In genomic region chr5:138665261-138665660, GRCh38 we compare ENCODE assay signal across 17 cellular contexts.
DNase-seq lines count a peak whose midpoint lies in the region; ATAC-seq, FAIRE-seq and TF ChIP-seq lines count a peak whose summit lies in the region.
"Had no signal": no experiment of that assay in that cellular context is flagged by ENCODE, and none has a peak within 500 bp of the region (broad histone marks: within the 10 kb centered on the region; RNA-seq: fewer than 3 reads in every experiment).

No MANE protein-coding gene starts in this region.

- intact Hi-C loops in left ventricle myocardium inferior (cut with micrococcal nuclease): no loop called here
- intact Hi-C loops in Right ventricle myocardium superior (cut with DNase I): no loop called here
- intact Hi-C loops in upper lobe of right lung (cut with DNase I): no loop called here

- H3K4me2 ChIP-seq in keratinocyte (ENCODE audit: control insufficient read depth, extremely low read depth, insufficient read depth, low read depth, low read length): peak overlapping the region; percentile 72
- H3K4me2 ChIP-seq: A549 had no signal

- no peaks in the 10 kb centered on the region for H3K79me2 ChIP-seq in keratinocyte (ENCODE audit: control insufficient read depth, insufficient read depth, low read length)

- no peaks in the 10 kb centered on the region for H3K9me1 ChIP-seq in keratinocyte (ENCODE audit: control insufficient read depth, extremely low read depth, insufficient read depth, low read length)

- DNase-seq in left ventricle myocardium inferior: no peak
- no peak for DNase-seq in Right ventricle myocardium superior
- DNase-seq in keratinocyte (ENCODE audit: low read depth, low spot score): no peak
- DNase-seq in NCI-H1105 treated with DMSO at 0.1 percent for 48 hours (lab: John Stamatoyannopoulos, UW): no peak
- DNase-seq in upper lobe of right lung: no peak
- no peak for DNase-seq in stimulated activated CD4-positive, alpha-beta T cell treated with anti-CD3 and anti-CD28 coated beads, Interleukin-4, amount 100 ng/mL, for 4 hours
- DNase-seq: COR-L47, DMS153, Kasumi-1, NCI-H1105, NCI-H2107, NCI-H345, NCI-H526 had no signal

- TF ChIP-seq CTCF in left ventricle myocardium inferior (IDR thresholded peaks at IDR 0.05; ENCODE audit: borderline replicate concordance) (no peak), keratinocyte (optimal IDR thresholded peaks at IDR 0.05 in 1 of 3, IDR thresholded peaks at IDR 0.05 in 1 of 3, conservative IDR thresholded peaks at IDR 0.05 in 1 of 3; ENCODE audit: extremely low read depth in 1 of 3, insufficient read depth in 2 of 3, low read length in 3 of 3) (no peak), upper lobe of right lung (IDR thresholded peaks at IDR 0.05) (no peak)

- ATAC-seq in Right ventricle myocardium superior (ENCODE audit: poor library complexity) (no peak), HG02763 (IDR thresholded peaks at IDR 0.05; ENCODE audit: unreplicated experiment) (no peak), upper lobe of right lung (no peak)
- ATAC-seq: A549 had no signal

- dilution Hi-C loops in keratinocyte (cut with MboI; ENCODE audit: extremely low pct_ligation_motif_present, low sequenced_read_pairs): no loop called here

- no peaks in the 10 kb centered on the region for H3K9me3 ChIP-seq in left ventricle myocardium inferior (replicated peaks)
- H3K9me3 ChIP-seq in keratinocyte (ENCODE audit: control insufficient read depth, low read depth, low read length): no peaks in the 10 kb centered on the region
- no peaks in the 10 kb centered on the region for H3K9me3 ChIP-seq in upper lobe of right lung
- H3K9me3 ChIP-seq: A549 had no signal

- H3K27me3 ChIP-seq in left ventricle myocardium inferior (ENCODE audit: low read depth): no peaks in the 10 kb centered on the region
- H3K27me3 ChIP-seq in keratinocyte (ENCODE audit: control insufficient read depth, extremely low read depth, insufficient read depth, low read length): no peaks in the 10 kb centered on the region
- H3K27me3 ChIP-seq in upper lobe of right lung: no peaks in the 10 kb centered on the region

- H4K20me1 ChIP-seq in keratinocyte (ENCODE audit: control insufficient read depth, extremely low read depth, insufficient read depth, low read length): no peaks in the 10 kb centered on the region

- no peak for FAIRE-seq in keratinocyte (lab: Jason Lieb, UNC)
- FAIRE-seq: A549 had no signal

- no peak overlapping the region for H3K9ac ChIP-seq in keratinocyte (ENCODE audit: control insufficient read depth, extremely low read depth, insufficient read depth, low read length)

- peaks cover 79% of the 10 kb centered on the region for H3K4me1 ChIP-seq in left ventricle myocardium inferior
- peaks cover 38% of the 10 kb centered on the region for H3K4me1 ChIP-seq in keratinocyte (ENCODE audit: control insufficient read depth, extremely low read depth, insufficient read depth, low read length)
- H3K4me1 ChIP-seq in upper lobe of right lung: peaks cover 3% of the 10 kb centered on the region

- peak overlapping the region; percentile 62 for H2AFZ ChIP-seq in keratinocyte (ENCODE audit: control insufficient read depth, low read length)

- no peaks in the 10 kb centered on the region for H3K36me3 ChIP-seq in left ventricle myocardium inferior
- H3K36me3 ChIP-seq in keratinocyte (ENCODE audit: control insufficient read depth in 2 of 2, extremely low read depth in 1 of 2, insufficient read depth in 2 of 2, low read length in 2 of 2): no peaks in the 10 kb centered on the region
- H3K36me3 ChIP-seq in upper lobe of right lung: no peaks in the 10 kb centered on the region

- peak overlapping the region; percentile 1 for H3K27ac ChIP-seq in left ventricle myocardium inferior (replicated peaks)
- H3K27ac ChIP-seq in cingulate gyrus (ENCODE audit: low read depth, low read length): peak overlapping the region; percentile 39
- H3K27ac ChIP-seq in keratinocyte (ENCODE audit: control insufficient read depth, insufficient read depth, low read length): peak overlapping the region; percentile 70
- H3K27ac ChIP-seq in upper lobe of right lung: no peak overlapping the region
- H3K27ac ChIP-seq: A549, C4-2B had no signal

- H3K4me3 ChIP-seq in left ventricle myocardium inferior (no peak overlapping the region), keratinocyte (ENCODE audit: control insufficient read depth in 2 of 3, extremely low read depth in 1 of 3, insufficient read depth in 2 of 3, low read depth in 1 of 3, low read length in 3 of 3) (no peak overlapping the region), upper lobe of right lung (no peak overlapping the region)
- H3K4me3 ChIP-seq: A549 had no signal
